ENCODE assay signal across 8 cellular contexts in genomic region chr5:103808464-103809106, GRCh38.
DNase-seq lines count a peak whose midpoint lies in the region; ATAC-seq and TF ChIP-seq lines count a peak whose summit lies in the region.

No MANE protein-coding gene starts in this region.

- no peaks in the 10 kb centered on the region for H3K36me3 ChIP-seq in MM.1S (replicated peaks; ENCODE audit: insufficient read depth, low read length)
- no peaks in the 10 kb centered on the region for H3K36me3 ChIP-seq in osteoblast (ENCODE audit: insufficient read depth, low read length)

- no peaks in the 10 kb centered on the region for H3K27me3 Mint-ChIP-seq in natural killer cell treated with Interleukin-12 subunit alpha and Interleukin-12 subunit beta and Interleukin-15 and Interleukin-18, amount 100 ng/mL, for 72 hours
- H3K27me3 Mint-ChIP-seq in activated CD8-positive, alpha-beta memory T cell treated with anti-CD3 and anti-CD28 coated beads, Interleukin-2, amount 10 ng/mL, durations not matched to agents 7 days and 5 days: no peaks in the 10 kb centered on the region

- no peaks in the 10 kb centered on the region for H3K79me2 ChIP-seq in MM.1S (ENCODE audit: low read length)
- H3K79me2 ChIP-seq in osteoblast (ENCODE audit: insufficient read depth, low read length): no peaks in the 10 kb centered on the region

- CTCF ChIA-PET in activated CD8-positive, alpha-beta memory T cell treated with anti-CD3 and anti-CD28 coated beads, Interleukin-2, amount 10 ng/mL, durations not matched to agents 7 days and 5 days (lab: Charles Lee): no interaction called here

- H3K9me2 ChIP-seq in MM.1S (replicated peaks; ENCODE audit: insufficient read depth, low read length): no peaks in the 10 kb centered on the region

- no peaks in the 10 kb centered on the region for H3K9me3 Mint-ChIP-seq in natural killer cell treated with Interleukin-12 subunit alpha and Interleukin-12 subunit beta and Interleukin-15 and Interleukin-18, amount 100 ng/mL, for 72 hours
- H3K9me3 Mint-ChIP-seq in activated CD8-positive, alpha-beta memory T cell treated with anti-CD3 and anti-CD28 coated beads, Interleukin-2, amount 10 ng/mL, durations not matched to agents 7 days and 5 days (ENCODE audit: low read depth): no peaks in the 10 kb centered on the region

- H4K20me1 ChIP-seq in MM.1S (ENCODE audit: insufficient read depth, low read length): no peaks in the 10 kb centered on the region
- H4K20me1 ChIP-seq in osteoblast (ENCODE audit: insufficient read depth, low read length): no peaks in the 10 kb centered on the region

- H2AFZ ChIP-seq in MM.1S (ENCODE audit: low read length) (peak overlapping the region; percentile 35), osteoblast (ENCODE audit: low read length) (peak overlapping the region; percentile 22)

- ATAC-seq in natural killer cell treated with Interleukin-12 subunit alpha and Interleukin-12 subunit beta and Interleukin-15 and Interleukin-18, amount 100 ng/mL, for 72 hours: no peak
- ATAC-seq in activated CD8-positive, alpha-beta memory T cell treated with anti-CD3 and anti-CD28 coated beads, Interleukin-2, amount 10 ng/mL, durations not matched to agents 7 days and 5 days: no peak

- H3K4me3 ChIP-seq in MM.1S (ENCODE audit: low read length): no peak overlapping the region
- no peak overlapping the region for H3K4me3 ChIP-seq in osteoblast (ENCODE audit: insufficient read depth, low read length)

- no peak overlapping the region for H3K4me3 Mint-ChIP-seq in natural killer cell treated with Interleukin-12 subunit alpha and Interleukin-12 subunit beta and Interleukin-15 and Interleukin-18, amount 100 ng/mL, for 72 hours
- no peak overlapping the region for H3K4me3 Mint-ChIP-seq in activated CD8-positive, alpha-beta memory T cell treated with anti-CD3 and anti-CD28 coated beads, Interleukin-2, amount 10 ng/mL, durations not matched to agents 7 days and 5 days

- H3K27ac ChIP-seq in MM.1S (ENCODE audit: low read length) (no peak overlapping the region), osteoblast (ENCODE audit: low read depth, low read length) (no peak overlapping the region)

- no peak for TF ChIP-seq POLR2A in erythroblast (IDR thresholded peaks at IDR 0.05; ENCODE audit: low read length)

- no peaks in the 10 kb centered on the region for H3K4me1 Mint-ChIP-seq in natural killer cell treated with Interleukin-12 subunit alpha and Interleukin-12 subunit beta and Interleukin-15 and Interleukin-18, amount 100 ng/mL, for 72 hours (ENCODE audit: low read depth in 2 of 2)
- H3K4me1 Mint-ChIP-seq in activated CD8-positive, alpha-beta memory T cell treated with anti-CD3 and anti-CD28 coated beads, Interleukin-2, amount 10 ng/mL, durations not matched to agents 7 days and 5 days: no peaks in the 10 kb centered on the region

- H3K27ac Mint-ChIP-seq in natural killer cell treated with Interleukin-12 subunit alpha and Interleukin-12 subunit beta and Interleukin-15 and Interleukin-18, amount 100 ng/mL, for 72 hours: no peak overlapping the region
- H3K27ac Mint-ChIP-seq in activated CD8-positive, alpha-beta memory T cell treated with anti-CD3 and anti-CD28 coated beads, Interleukin-2, amount 10 ng/mL, durations not matched to agents 7 days and 5 days: no peak overlapping the region

- H3K27me3 ChIP-seq in MM.1S (replicated peaks; ENCODE audit: insufficient read depth, low read length) (no peaks in the 10 kb centered on the region), osteoblast (ENCODE audit: insufficient read depth, low read length) (no peaks in the 10 kb centered on the region)

- no peak overlapping the region for H3K9ac ChIP-seq in MM.1S (ENCODE audit: low read length)

- DNase-seq in HCEC 1CT: peak; percentile 71
- DNase-seq in MM.1S: peak; percentile 77
- DNase-seq in RPMI7951 (ENCODE audit: low read depth): peak; percentile 35
- DNase-seq in erythroblast (lab: John Stamatoyannopoulos, UW): peak; percentile 3 to 19
- DNase-seq in osteoblast (ENCODE audit: insufficient read length, low spot score, missing footprints): peak; percentile 43
- no peak for DNase-seq in natural killer cell treated with Interleukin-12 subunit alpha and Interleukin-12 subunit beta and Interleukin-15 and Interleukin-18, amount 100 ng/mL, for 72 hours (ENCODE audit: low spot score)
- DNase-seq in activated CD8-positive, alpha-beta memory T cell treated with anti-CD3 and anti-CD28 coated beads, Interleukin-2, amount 10 ng/mL, durations not matched to agents 7 days and 5 days: no peak

- H3K36me3 Mint-ChIP-seq in natural killer cell treated with Interleukin-12 subunit alpha and Interleukin-12 subunit beta and Interleukin-15 and Interleukin-18, amount 100 ng/mL, for 72 hours: no peaks in the 10 kb centered on the region
- H3K36me3 Mint-ChIP-seq in activated CD8-positive, alpha-beta memory T cell treated with anti-CD3 and anti-CD28 coated beads, Interleukin-2, amount 10 ng/mL, durations not matched to agents 7 days and 5 days: no peaks in the 10 kb centered on the region

- peak; percentile 84 for TF ChIP-seq CTCF in GM12873 (IDR thresholded peaks at IDR 0.05; ENCODE audit: insufficient read depth, low read depth, low read length, missing control alignments)
- peak; percentile 99 for TF ChIP-seq CTCF in MM.1S (IDR thresholded peaks at IDR 0.05; ENCODE audit: low read length)
- TF ChIP-seq CTCF in osteoblast (IDR thresholded peaks at IDR 0.05; ENCODE audit: extremely low read depth, low read depth, low read length): peak; percentile 100

- no peaks in the 10 kb centered on the region for H3F3A ChIP-seq in MM.1S (ENCODE audit: insufficient read depth, low read length)

- peak overlapping the region; percentile 12; the same call in 1 of the 2 replicates for H3K4me2 ChIP-seq in MM.1S (ENCODE audit: low read depth, low read length)
- H3K4me2 ChIP-seq in osteoblast (ENCODE audit: insufficient read depth, low read length): no peak overlapping the region

- H3K4me1 ChIP-seq in MM.1S (ENCODE audit: low read length) (no peaks in the 10 kb centered on the region), osteoblast (ENCODE audit: insufficient read depth, low read length) (peaks cover 7% of the 10 kb centered on the region)

- H3K9me3 ChIP-seq in MM.1S (replicated peaks; ENCODE audit: insufficient read depth, low read length) (no peaks in the 10 kb centered on the region), osteoblast (ENCODE audit: low read depth, low read length) (no peaks in the 10 kb centered on the region)

Comparison
In these comparisons a context has a peak if more than half of its experiments do, and no peak if none do; other contexts are left out.
1. DNase-seq: peak in HCEC 1CT (single experiment), MM.1S (single experiment), RPMI7951 (single experiment), erythroblast (2 of 2) and osteoblast (single experiment); none in natural killer cell treated with Interleukin-12 subunit alpha and Interleukin-12 subunit beta and Interleukin-15 and Interleukin-18, amount 100 ng/mL, for 72 hours (single experiment) and activated CD8-positive, alpha-beta memory T cell treated with anti-CD3 and anti-CD28 coated beads, Interleukin-2, amount 10 ng/mL, durations not matched to agents 7 days and 5 days (single experiment).
2. Peak in every context shown above with its lines, with median percentiles within 50 percentile points of each other: CTCF ChIP-seq.